16 cellular contexts compared by ENCODE assay signal in the genomic region with DNA sequence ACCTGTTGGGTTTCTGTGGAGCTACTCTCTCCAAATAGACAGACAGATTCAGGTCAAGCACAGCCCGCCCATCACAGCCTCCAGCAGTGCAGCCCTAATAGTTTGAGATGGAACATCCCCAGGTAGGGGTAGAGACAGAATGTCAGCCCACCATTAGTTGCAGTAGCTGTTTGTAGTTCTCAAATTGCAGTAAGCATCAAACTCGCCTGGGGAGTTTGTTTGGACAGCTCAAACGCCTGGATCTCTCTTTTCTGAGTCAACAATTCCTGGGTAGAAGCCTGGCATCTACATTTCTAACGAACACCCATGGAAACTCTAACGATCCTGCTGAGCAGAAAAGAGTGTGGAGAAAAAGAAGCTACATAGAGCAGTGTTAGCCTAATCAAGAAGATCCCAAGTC. TPM values are rescaled to one million over a fixed set of nuclear protein-coding genes. Genes with fewer than 3 reads are reported as not detected.
A peak's percentile ranks its signal among the peaks of the same experiment; 100 is the strongest.
DNase-seq lines count a peak whose midpoint lies in the region; ATAC-seq, FAIRE-seq and TF ChIP-seq lines count a peak whose summit lies in the region.
"Had no signal": no experiment of that assay in that cellular context is flagged by ENCODE, and none has a peak within 500 bp of the region (broad histone marks: within the 10 kb centered on the region; RNA-seq: fewer than 3 reads in every experiment).

No MANE protein-coding gene starts in this region.

- no peaks in the 10 kb centered on the region for H3K79me1 ChIP-seq in mesendoderm (ENCODE audit: low read length)

- no peaks in the 10 kb centered on the region for H3K36me3 ChIP-seq in endodermal cell (ENCODE audit: control insufficient read depth, insufficient read depth, low read length)
- H3K36me3 ChIP-seq in mesendoderm (ENCODE audit: control insufficient read depth, insufficient read depth, low read length), result no peaks in the 10 kb centered on the region
- no peaks in the 10 kb centered on the region for H3K36me3 ChIP-seq in suprapubic skin
- H3K36me3 ChIP-seq: BLaER1 treated with 17β-estradiol and CSF1 and Interleukin-3, amounts not matched to agents 10 nM and 100 nM had no signal

- H3K23ac ChIP-seq in mesendoderm (ENCODE audit: low read length), result no peak overlapping the region

- peak overlapping the region; percentile 77 for H3K27ac Mint-ChIP-seq in endodermal cell
- H3K27ac Mint-ChIP-seq: CD4-positive, CD25-positive, alpha-beta regulatory T cell; HFFc6 had no signal

- H3K4me1 ChIP-seq in endodermal cell (ENCODE audit: control insufficient read depth, insufficient read depth, low read length) (peaks cover 6% of the 10 kb centered on the region), mesendoderm (ENCODE audit: control insufficient read depth, low read depth, low read length) (peaks cover 6% of the 10 kb centered on the region), suprapubic skin (no peaks in the 10 kb centered on the region)

- H3K4me3 Mint-ChIP-seq in endodermal cell, result peak overlapping the region; percentile 8
- H3K4me3 Mint-ChIP-seq: CD4-positive, CD25-positive, alpha-beta regulatory T cell; HFFc6 had no signal

- H3K18ac ChIP-seq in mesendoderm (ENCODE audit: low read length), result no peak overlapping the region

- no peak overlapping the region for H2BK5ac ChIP-seq in mesendoderm (ENCODE audit: low read length)

- H4K8ac ChIP-seq in mesendoderm (ENCODE audit: low read depth, low read length), result no peak overlapping the region

- H4K5ac ChIP-seq in mesendoderm (ENCODE audit: low read length), result no peak overlapping the region

- H3K9ac ChIP-seq in endodermal cell (ENCODE audit: extremely low read depth, low read length, poor library complexity, severe bottlenecking) (no peak overlapping the region), mesendoderm (ENCODE audit: low read length) (no peak overlapping the region)
- H3K9ac ChIP-seq: BLaER1 treated with 17β-estradiol and CSF1 and Interleukin-3, amounts not matched to agents 10 nM and 100 nM had no signal

- H3K27me3 Mint-ChIP-seq in endodermal cell (ENCODE audit: insufficient read depth), result no peaks in the 10 kb centered on the region

- H3K56ac ChIP-seq in mesendoderm (ENCODE audit: low read length), result no peak overlapping the region

- no peaks in the 10 kb centered on the region for H3K27me3 ChIP-seq in endodermal cell (ENCODE audit: control insufficient read depth, insufficient read depth, low read length, poor library complexity, severe bottlenecking)
- H3K27me3 ChIP-seq in mesendoderm (ENCODE audit: insufficient read depth, low read length, poor library complexity), result no peaks in the 10 kb centered on the region
- H3K27me3 ChIP-seq in suprapubic skin, result no peaks in the 10 kb centered on the region
- H3K27me3 ChIP-seq: BLaER1 treated with 17β-estradiol and CSF1 and Interleukin-3, amounts not matched to agents 10 nM and 100 nM had no signal

- H3K4me2 ChIP-seq in mesendoderm (ENCODE audit: low read length), result no peak overlapping the region
- H3K4me2 ChIP-seq: BLaER1 treated with 17β-estradiol and CSF1 and Interleukin-3, amounts not matched to agents 10 nM and 100 nM had no signal

- no peak overlapping the region for H2BK120ac ChIP-seq in mesendoderm (ENCODE audit: low read depth, low read length)

- H2BK15ac ChIP-seq in mesendoderm (replicated peaks; ENCODE audit: low read depth), result no peak overlapping the region

- FAIRE-seq in HTR-8/SVneo (lab: Jason Lieb, UNC), result peak; percentile 20
- FAIRE-seq: GM12878, GM18507 had no signal

- peaks cover 21% of the 10 kb centered on the region for H3K4me1 Mint-ChIP-seq in endodermal cell
- H3K4me1 Mint-ChIP-seq: CD4-positive, CD25-positive, alpha-beta regulatory T cell had no signal

- no peak for ATAC-seq in left colon
- ATAC-seq: GM12878 had no signal

- H3K9me3 ChIP-seq in endodermal cell (ENCODE audit: control insufficient read depth, low read length) (no peaks in the 10 kb centered on the region), suprapubic skin (no peaks in the 10 kb centered on the region)

- DNase-seq in ELF-1 (ENCODE audit: low read depth, low spot score) (peak; percentile 58), HTR-8/SVneo (ENCODE audit: insufficient read length, low spot score) (no peak), endodermal cell (peak; percentile 68), mesendoderm (no peak), left colon (no peak), suprapubic skin (ENCODE audit: low spot score in 2 of 2) (no peak), DMS79 treated with DMSO at 0.1 percent for 48 hours (lab: John Stamatoyannopoulos, UW) (no peak)
- DNase-seq: ACHN; CD4-positive, CD25-positive, alpha-beta regulatory T cell; DMS53; HCEC 1CT; HFFc6 had no signal

- H3K4me3 ChIP-seq in endodermal cell (ENCODE audit: low read length) (no peak overlapping the region), mesendoderm (ENCODE audit: low read length) (no peak overlapping the region), suprapubic skin (no peak overlapping the region)
- H3K4me3 ChIP-seq: BLaER1 treated with 17β-estradiol and CSF1 and Interleukin-3, amounts not matched to agents 10 nM and 100 nM; GM12878 had no signal

- no peak overlapping the region for H2AK5ac ChIP-seq in mesendoderm (ENCODE audit: low read length)

- H3K27ac ChIP-seq in endodermal cell (ENCODE audit: low read depth, low read length) (no peak overlapping the region), mesendoderm (ENCODE audit: low read depth, low read length) (peak overlapping the region; percentile 27), suprapubic skin (no peak overlapping the region)
- H3K27ac ChIP-seq: BLaER1 treated with 17β-estradiol and CSF1 and Interleukin-3, amounts not matched to agents 10 nM and 100 nM had no signal

- TF ChIP-seq EP300 in suprapubic skin (IDR thresholded peaks at IDR 0.05), result no peak

- WGBS in endodermal cell (ENCODE audit: insufficient coverage in 1 of 2, insufficient read length in 1 of 2), 2 experiments, result 65 to 70% methylated on average over 4 to 5 of the region's 5 CpGs
- no CpG with 5 or more reads among the region's 5 CpGs for WGBS in mesendoderm (ENCODE audit: extremely low coverage, insufficient coverage, low lambda C conversion rate)
- WGBS in suprapubic skin, result 49% methylated on average over 5 of the region's 5 CpGs

- H3K4ac ChIP-seq in mesendoderm (ENCODE audit: low read depth, low read length), result no peak overlapping the region

- TF ChIP-seq CTCF in endodermal cell (conservative IDR thresholded peaks at IDR 0.05) (no peak), suprapubic skin (IDR thresholded peaks at IDR 0.05) (no peak)

- intact Hi-C loops in left colon (cut with DNase I, micrococcal nuclease), result no loop called here

- H3K79me2 ChIP-seq in mesendoderm (ENCODE audit: control insufficient read depth, insufficient read depth, low read length), result no peaks in the 10 kb centered on the region

- no peaks in the 10 kb centered on the region for H3K9me3 Mint-ChIP-seq in endodermal cell

- H3K36me3 Mint-ChIP-seq in endodermal cell (ENCODE audit: low read depth), result peaks cover 9% of the 10 kb centered on the region
- H3K36me3 Mint-ChIP-seq: CD4-positive, CD25-positive, alpha-beta regulatory T cell had no signal

- no peak for TF ChIP-seq POLR2A in suprapubic skin (IDR thresholded peaks at IDR 0.05)

RNA-seq across cellular contexts. Expression of a gene that starts 59.3 kb away (rescaled TPM):
- total RNA-seq in endodermal cell (1 to 10 TPM in 1 of 2 donors, under 1 TPM in 1; 0.77 to 7.4 TPM), left colon (under 1 TPM in 1 of 2 donors, not detected in 1; 0.31 TPM), suprapubic skin (under 1 TPM in 2 of 4 donors, not detected in 2; 0.10 to 0.64 TPM)
- polyA plus RNA-seq in endodermal cell (2013, experiment 1 of 2), result 3.3 TPM
- polyA plus RNA-seq in endodermal cell (2013, experiment 2 of 2), result 5.1 TPM
- 5.5 TPM for polyA plus RNA-seq in mesendoderm (2013, experiment 1 of 2)
- 5.8 TPM for polyA plus RNA-seq in mesendoderm (2013, experiment 2 of 2)
- total RNA-seq: CD4-positive, CD25-positive, alpha-beta regulatory T cell; G401; GM12878 had no signal
- polyA plus RNA-seq: CD4-positive, CD25-positive, alpha-beta regulatory T cell had no signal

Comparison
In these comparisons a context has a peak if more than half of its experiments do, and no peak if none do; other contexts are left out.
1. DNase-seq: peak in ELF-1 (single experiment) and endodermal cell (single experiment); none in HTR-8/SVneo (single experiment), mesendoderm (single experiment), left colon (0 of 2), suprapubic skin (0 of 2) and DMS79 treated with DMSO at 0.1 percent for 48 hours (single experiment).